ENCODE assay signal across 26 cellular contexts in the genomic region with DNA sequence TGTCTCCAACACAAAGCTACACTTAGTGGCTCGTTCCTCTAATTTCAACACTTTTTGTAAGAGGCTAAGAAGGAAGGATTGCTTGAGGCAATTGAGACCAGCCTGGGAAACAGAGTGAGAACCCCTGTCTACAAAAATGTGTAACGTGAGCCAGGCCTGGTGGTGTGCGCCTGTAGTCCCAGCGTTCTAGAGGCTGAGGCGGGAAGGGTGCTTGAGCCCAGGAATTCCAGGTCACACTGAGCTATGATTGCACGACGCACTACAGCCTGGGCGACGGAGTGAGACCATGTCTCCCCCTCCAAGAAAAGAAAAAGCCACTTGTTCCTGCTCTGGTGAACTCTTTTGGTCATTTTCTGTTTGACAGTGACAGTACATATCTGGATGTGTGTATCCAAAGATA.
DNase-seq lines count a peak whose midpoint lies in the region; FAIRE-seq and TF ChIP-seq lines count a peak whose summit lies in the region.
"Had no signal": no experiment of that assay in that cellular context is flagged by ENCODE, and none has a peak within 500 bp of the region (broad histone marks: within the 10 kb centered on the region; RNA-seq: fewer than 3 reads in every experiment).

No MANE protein-coding gene starts in this region.

- H3K36me3 ChIP-seq in endodermal cell (ENCODE audit: control insufficient read depth, insufficient read depth, low read length) (peaks cover 6% of the 10 kb centered on the region), thyroid gland (no peaks in the 10 kb centered on the region)
- H3K36me3 ChIP-seq: BE2C, BLaER1 had no signal

- no peak for TF ChIP-seq POLR2A in thyroid gland (IDR thresholded peaks at IDR 0.05)

- FAIRE-seq in GM19239 (lab: Jason Lieb, UNC) = no peak
- FAIRE-seq: A204.1, G401.6, GM12891 had no signal

- H3K27ac Mint-ChIP-seq in endodermal cell = no peak overlapping the region
- H3K27ac Mint-ChIP-seq: CD14-positive monocyte; CD4-positive, alpha-beta memory T cell; CD4-positive, CD25-positive, alpha-beta regulatory T cell; CD8-positive, alpha-beta memory T cell had no signal

- no peak overlapping the region for H3K9ac ChIP-seq in endodermal cell (ENCODE audit: extremely low read depth, low read length, poor library complexity, severe bottlenecking)
- H3K9ac ChIP-seq: BLaER1 had no signal

- H3K27me3 ChIP-seq in endodermal cell (ENCODE audit: control insufficient read depth, insufficient read depth, low read length, poor library complexity, severe bottlenecking) (no peaks in the 10 kb centered on the region), thyroid gland (no peaks in the 10 kb centered on the region)
- H3K27me3 ChIP-seq: BE2C, BLaER1 had no signal

- no peak overlapping the region for H3K4me3 Mint-ChIP-seq in endodermal cell
- H3K4me3 Mint-ChIP-seq: CD14-positive monocyte; CD4-positive, alpha-beta memory T cell; CD4-positive, CD25-positive, alpha-beta regulatory T cell; CD8-positive, alpha-beta memory T cell had no signal

- DNase-seq in endodermal cell = peak; percentile 22
- DNase-seq in islet precursor cell = peak; percentile 61
- DNase-seq in thyroid gland = peak; percentile 85 to 89
- DNase-seq in HuH-7 (ENCODE audit: low spot score) = no peak
- no peak for DNase-seq in NCI-H1930 (lab: John Stamatoyannopoulos, UW)
- no peak for DNase-seq in GM19239 (ENCODE audit: insufficient read length, low spot score)
- DNase-seq: 8988T; ACHN; BE2C; C1 segment of cervical spinal cord; CD4-positive, alpha-beta memory T cell; CD4-positive, CD25-positive, alpha-beta regulatory T cell; CD8-positive, alpha-beta memory T cell; COR-L47; DMS 273 treated with DMSO at 0.1 percent for 48 hours; DMS153; DMS53; DMS79; DND-41; EL; GF-D8 had no signal

- H3K4me1 ChIP-seq in endodermal cell (ENCODE audit: control insufficient read depth, insufficient read depth, low read length) = no peaks in the 10 kb centered on the region
- H3K4me1 ChIP-seq in thyroid gland = peaks cover 15 to 18% of the 10 kb centered on the region in 2 donors
- H3K4me1 ChIP-seq: BLaER1 had no signal

- intact Hi-C loops in thyroid gland (cut with DNase I) = no loop called here

- H3K27ac ChIP-seq in endodermal cell (ENCODE audit: low read depth, low read length) = no peak overlapping the region
- H3K27ac ChIP-seq in thyroid gland = peak overlapping the region in 2 of 3 donors; percentile 67 to 74
- H3K27ac ChIP-seq: BLaER1 had no signal

- H3K27me3 Mint-ChIP-seq in endodermal cell (ENCODE audit: insufficient read depth) = no peaks in the 10 kb centered on the region
- H3K27me3 Mint-ChIP-seq: CD4-positive, alpha-beta memory T cell; CD4-positive, CD25-positive, alpha-beta regulatory T cell had no signal

- H3K36me3 Mint-ChIP-seq in endodermal cell (ENCODE audit: low read depth) = peaks cover 8% of the 10 kb centered on the region
- H3K36me3 Mint-ChIP-seq: CD14-positive monocyte; CD4-positive, alpha-beta memory T cell; CD4-positive, CD25-positive, alpha-beta regulatory T cell; CD8-positive, alpha-beta memory T cell had no signal

- peaks cover 2% of the 10 kb centered on the region for H3K9me3 Mint-ChIP-seq in endodermal cell

- peaks cover 5% of the 10 kb centered on the region for H3K4me1 Mint-ChIP-seq in endodermal cell
- H3K4me1 Mint-ChIP-seq: CD14-positive monocyte; CD4-positive, alpha-beta memory T cell; CD4-positive, CD25-positive, alpha-beta regulatory T cell; CD8-positive, alpha-beta memory T cell had no signal

- 95 to 100% methylated on average over 5 to 9 of the region's 9 CpGs for WGBS in endodermal cell (ENCODE audit: insufficient coverage in 1 of 2, insufficient read length in 1 of 2), 2 experiments
- WGBS in thyroid gland, 2 donors = 41 to 44% methylated on average over 9 of the region's 9 CpGs

- TF ChIP-seq CTCF in endodermal cell (conservative IDR thresholded peaks at IDR 0.05) (no peak), thyroid gland (IDR thresholded peaks at IDR 0.05) (no peak)

- H3K9me3 ChIP-seq in endodermal cell (ENCODE audit: control insufficient read depth, low read length) (peaks cover 12% of the 10 kb centered on the region), thyroid gland (no peaks in the 10 kb centered on the region)
- H3K9me3 ChIP-seq: BE2C, BLaER1 had no signal

- H3K4me3 ChIP-seq in endodermal cell (ENCODE audit: low read length) (no peak overlapping the region), thyroid gland (replicated peaks in 1 of 3) (no peak overlapping the region)
- H3K4me3 ChIP-seq: BLaER1 had no signal

Comparison
In these comparisons a context has a peak if more than half of its experiments do, and no peak if none do; other contexts are left out.
1. DNase-seq: peak in endodermal cell (single experiment), islet precursor cell (single experiment) and thyroid gland (2 of 2); none in HuH-7 (single experiment), NCI-H1930 (0 of 2) and GM19239 (single experiment).